In the genomic region with DNA sequence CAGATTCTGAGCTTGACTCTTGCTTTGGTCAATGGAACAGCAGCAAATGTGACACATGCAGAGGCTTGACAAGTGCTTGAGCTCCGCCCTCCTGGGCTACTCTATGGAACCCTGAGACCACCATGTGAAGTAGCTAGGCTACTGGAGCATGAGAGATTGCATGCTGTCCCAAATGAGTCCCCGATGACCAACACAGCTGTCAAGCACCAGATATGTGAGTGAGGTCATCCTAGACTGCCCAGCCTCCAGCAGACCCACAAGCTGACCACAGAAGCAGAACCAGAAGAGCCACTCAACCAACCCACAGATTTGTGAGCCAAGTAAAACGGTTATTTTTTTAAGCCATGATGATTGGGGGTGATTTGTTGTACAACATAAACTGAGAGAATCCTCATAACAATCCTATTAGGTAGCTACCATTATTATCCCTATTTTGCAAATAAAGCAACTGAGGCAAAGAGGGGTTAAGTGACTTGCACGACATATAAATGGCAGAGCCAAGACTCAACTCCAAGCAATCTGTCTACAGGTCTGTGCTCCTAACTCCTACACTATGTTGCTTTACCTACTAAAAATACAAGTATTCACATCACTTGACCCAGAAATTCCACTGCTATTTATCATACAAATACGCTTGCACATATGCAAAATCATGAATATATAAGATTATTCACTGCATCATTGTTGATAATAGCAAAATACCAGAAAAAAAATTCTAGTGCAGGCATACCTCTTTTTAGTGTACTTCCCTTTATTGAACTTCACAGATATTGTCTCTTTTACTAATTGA, we compare ENCODE assay signal across 13 cellular contexts.
DNase-seq lines count a peak whose midpoint lies in the region; ATAC-seq and TF ChIP-seq lines count a peak whose summit lies in the region.
"Had no signal": no experiment of that assay in that cellular context is flagged by ENCODE, and none has a peak within 500 bp of the region (broad histone marks: within the 10 kb centered on the region; RNA-seq: fewer than 3 reads in every experiment).

No MANE protein-coding gene starts in this region.

- ATAC-seq in GM19025 (IDR thresholded peaks at IDR 0.05; ENCODE audit: low read depth, unreplicated experiment): peak; percentile 46
- no peak for ATAC-seq in IMR-90 (ENCODE audit: low read depth)
- peak; percentile 62 for ATAC-seq in stimulated activated memory B cell treated with anti-CD40 and anti-IgM and Interleukin-4, amounts not matched to agents 10 μg/mL and 1 μg/mL and 100 μg/mL, for 72 hours
- no peak for ATAC-seq in HG03108 (IDR thresholded peaks at IDR 0.05; ENCODE audit: unreplicated experiment)
- no peak for ATAC-seq in activated CD4-positive, CD25-positive, alpha-beta regulatory T cell treated with anti-CD3 and anti-CD28 coated beads, Interleukin-2, amount 50 U/mL, for 24 hours

- no peak overlapping the region for H3K23ac ChIP-seq in IMR-90 (ENCODE audit: low read depth, low read length)

- H2AK9ac ChIP-seq in IMR-90 (replicated peaks; ENCODE audit: low read depth, low read length, poor library complexity): no peak overlapping the region

- no peak overlapping the region for H3K4ac ChIP-seq in IMR-90 (ENCODE audit: low read depth, low read length)

- no peak overlapping the region for H3K4me3 ChIP-seq in IMR-90 (ENCODE audit: insufficient read depth, low read depth, low read length)
- H3K4me3 ChIP-seq in esophagus muscularis mucosa: no peak overlapping the region
- H3K4me3 ChIP-seq in H7 (ENCODE audit: insufficient read depth, low read depth, low read length): no peak overlapping the region

- CTCF ChIA-PET in IMR-90 (lab: Yijun Ruan, JAX): no interaction called here

- H3K27me3 Mint-ChIP-seq in stimulated activated memory B cell treated with anti-CD40 and anti-IgM and Interleukin-4, amounts not matched to agents 10 μg/mL and 1 μg/mL and 100 μg/mL, for 72 hours: peaks cover 5% of the 10 kb centered on the region

- H3K4me1 ChIP-seq in IMR-90 (ENCODE audit: control insufficient read depth, insufficient read depth, low read length): no peaks in the 10 kb centered on the region
- H3K4me1 ChIP-seq in esophagus muscularis mucosa: peaks cover 0 to 71% (median 59%) of the 10 kb centered on the region in 4 donors

- H2BK20ac ChIP-seq in IMR-90 (ENCODE audit: low read depth, low read length): no peak overlapping the region

- no peak for TF ChIP-seq EP300 in esophagus muscularis mucosa (IDR thresholded peaks at IDR 0.05)

- POLR2A ChIA-PET in IMR-90 (lab: Charles Lee; ENCODE audit: unreplicated experiment): no interaction called here

- H3K4me3 Mint-ChIP-seq in stimulated activated memory B cell treated with anti-CD40 and anti-IgM and Interleukin-4, amounts not matched to agents 10 μg/mL and 1 μg/mL and 100 μg/mL, for 72 hours: no peak overlapping the region
- H3K4me3 Mint-ChIP-seq: nephron progenitor cell had no signal

- peaks cover 25% of the 10 kb centered on the region for H3K27me3 ChIP-seq in IMR-90 (ENCODE audit: control insufficient read depth, insufficient read depth, low read length)
- peaks cover 0 to 5% (median 0%) of the 10 kb centered on the region in 4 donors for H3K27me3 ChIP-seq in esophagus muscularis mucosa
- peaks cover 10% of the 10 kb centered on the region for H3K27me3 ChIP-seq in H7 (ENCODE audit: control insufficient read depth, insufficient read depth, low read length)

- no peak overlapping the region for H3K56ac ChIP-seq in IMR-90 (ENCODE audit: extremely low read depth, insufficient read depth, low read length)

- H3K9me3 Mint-ChIP-seq in stimulated activated memory B cell treated with anti-CD40 and anti-IgM and Interleukin-4, amounts not matched to agents 10 μg/mL and 1 μg/mL and 100 μg/mL, for 72 hours: peaks cover 4% of the 10 kb centered on the region

- no peak overlapping the region for H4K5ac ChIP-seq in IMR-90 (ENCODE audit: low read depth, low read length)

- no peak overlapping the region for H3K18ac ChIP-seq in IMR-90 (ENCODE audit: low read depth, low read length)

- dilution Hi-C loops in IMR-90 (cut with HindIII; ENCODE audit: low sequenced_read_pairs, unreplicated experiment): no loop called here

- no peak overlapping the region for H4K91ac ChIP-seq in IMR-90 (ENCODE audit: insufficient read depth, low read depth, low read length)

- H3K27ac ChIP-seq in IMR-90 (ENCODE audit: insufficient read depth, low read length): no peak overlapping the region
- peak overlapping the region in 3 of 4 donors; percentile 72 to 77 (median 73) for H3K27ac ChIP-seq in esophagus muscularis mucosa (replicated peaks in 1 of 4)

- no peak for TF ChIP-seq POLR2A in IMR-90 (IDR thresholded peaks at IDR 0.05; ENCODE audit: low read depth, low read length)
- no peak for TF ChIP-seq POLR2A in esophagus muscularis mucosa (IDR thresholded peaks at IDR 0.05; ENCODE audit: low read depth)

- H3K4me2 ChIP-seq in IMR-90 (ENCODE audit: low read depth, low read length): no peak overlapping the region

- DNase-seq in IMR-90 (peak; percentile 17), esophagus muscularis mucosa (ENCODE audit: extremely low spot score) (peak; percentile 79), H7 (no peak)
- DNase-seq in activated CD4-positive, CD25-positive, alpha-beta regulatory T cell treated with anti-CD3 and anti-CD28 coated beads, Interleukin-2, amount 50 U/mL, for 72 hours: no peak
- DNase-seq: activated naive CD4-positive, alpha-beta T cell treated with anti-CD3 and anti-CD28 coated beads, Interleukin-2, amount 50 U/mL, for 16 hours; C1 segment of cervical spinal cord; central memory CD4-positive, alpha-beta T cell; NCI-H2171; nephron progenitor cell had no signal

- in situ Hi-C loops in IMR-90 (cut with MboI; ENCODE audit: low sequenced_read_pairs): no loop called here

- no peak overlapping the region for H2BK120ac ChIP-seq in IMR-90 (ENCODE audit: low read depth, low read length)

- H4K8ac ChIP-seq in IMR-90 (ENCODE audit: low read depth in 2 of 2, low read length in 2 of 2): no peak overlapping the region

- H2BK15ac ChIP-seq in IMR-90 (ENCODE audit: low read depth, low read length): no peak overlapping the region

- H3K9me3 ChIP-seq in IMR-90 (ENCODE audit: control insufficient read depth, insufficient read depth, low read length): 0 out of 2 replicates have a peak, but pooled peaks cover 2% of the 10 kb centered on the region
- no peaks in the 10 kb centered on the region for H3K9me3 ChIP-seq in esophagus muscularis mucosa

- H3K36me3 Mint-ChIP-seq in stimulated activated memory B cell treated with anti-CD40 and anti-IgM and Interleukin-4, amounts not matched to agents 10 μg/mL and 1 μg/mL and 100 μg/mL, for 72 hours: peaks cover 4% of the 10 kb centered on the region

- TF ChIP-seq CTCF in IMR-90 (conservative IDR thresholded peaks at IDR 0.05; ENCODE audit: low read depth, low read length) (no peak), esophagus muscularis mucosa (IDR thresholded peaks at IDR 0.05) (no peak)

- no peaks in the 10 kb centered on the region for H3K36me3 ChIP-seq in IMR-90 (ENCODE audit: control insufficient read depth, insufficient read depth, low read length)
- H3K36me3 ChIP-seq in esophagus muscularis mucosa: no peaks in the 10 kb centered on the region
- no peaks in the 10 kb centered on the region for H3K36me3 ChIP-seq in H7 (replicated peaks; ENCODE audit: control insufficient read depth, insufficient read depth, low read length)

- H3K27ac Mint-ChIP-seq in stimulated activated memory B cell treated with anti-CD40 and anti-IgM and Interleukin-4, amounts not matched to agents 10 μg/mL and 1 μg/mL and 100 μg/mL, for 72 hours: no peak overlapping the region
- H3K27ac Mint-ChIP-seq: nephron progenitor cell had no signal

- no TSS peak for BruUV-seq in IMR-90 (replicated peaks; lab: Mats Ljungman, UMichigan)

- no peak overlapping the region for H3K14ac ChIP-seq in IMR-90 (replicated peaks; ENCODE audit: low read depth, low read length)

- no peak overlapping the region for H2BK5ac ChIP-seq in IMR-90 (ENCODE audit: low read depth, low read length, poor library complexity, severe bottlenecking)

- H2AK5ac ChIP-seq in IMR-90 (ENCODE audit: low read depth, low read length): no peak overlapping the region

- no peaks in the 10 kb centered on the region for H3K79me1 ChIP-seq in IMR-90 (ENCODE audit: low read depth in 1 of 2, low read length in 2 of 2)

- no peaks in the 10 kb centered on the region for H3K9me1 ChIP-seq in IMR-90 (ENCODE audit: insufficient read depth, low read length)

- H2AFZ ChIP-seq in IMR-90 (replicated peaks; ENCODE audit: low read length, poor library complexity): no peak overlapping the region

- intact Hi-C loops in IMR-90 (cut with micrococcal nuclease): no loop called here
- intact Hi-C loops in esophagus muscularis mucosa (cut with DNase I): no loop called here

- WGBS in IMR-90 (ENCODE audit: extremely low coverage in 2 of 2, insufficient read length in 1 of 2), 2 experiments: no CpG with 5 or more reads among the region's 5 CpGs
- 85% methylated on average over 5 of the region's 5 CpGs for WGBS in esophagus muscularis mucosa

- no peak for TF ChIP-seq RAD21 in IMR-90 (IDR thresholded peaks at IDR 0.05; ENCODE audit: low read length)

- H3K9ac ChIP-seq in IMR-90 (ENCODE audit: low read depth, low read length): no peak overlapping the region

- H4K20me1 ChIP-seq in IMR-90 (ENCODE audit: insufficient read depth, low read length): no peaks in the 10 kb centered on the region

- peaks cover 20% of the 10 kb centered on the region for H3K4me1 Mint-ChIP-seq in stimulated activated memory B cell treated with anti-CD40 and anti-IgM and Interleukin-4, amounts not matched to agents 10 μg/mL and 1 μg/mL and 100 μg/mL, for 72 hours

TF ChIP-seq in IMR-90, 13 proteins besides CTCF, POLR2A, EP300 and RAD21:
- TF ChIP-seq SMC3 (IDR thresholded peaks at IDR 0.05; ENCODE audit: low read depth, low read length): no peak

Comparison
In these comparisons a context has a peak if more than half of its experiments do, and no peak if none do; other contexts are left out.
1. ATAC-seq: peak in GM19025 (single experiment) and stimulated activated memory B cell treated with anti-CD40 and anti-IgM and Interleukin-4, amounts not matched to agents 10 μg/mL and 1 μg/mL and 100 μg/mL, for 72 hours (single experiment); none in IMR-90 (single experiment), HG03108 (single experiment) and activated CD4-positive, CD25-positive, alpha-beta regulatory T cell treated with anti-CD3 and anti-CD28 coated beads, Interleukin-2, amount 50 U/mL, for 24 hours (0 of 2).
2. DNase-seq: peak in IMR-90 (single experiment) and esophagus muscularis mucosa (single experiment); none in H7 (single experiment) and activated CD4-positive, CD25-positive, alpha-beta regulatory T cell treated with anti-CD3 and anti-CD28 coated beads, Interleukin-2, amount 50 U/mL, for 72 hours (single experiment).